8 cellular contexts compared by ENCODE assay signal in genomic region chr1:2391034-2391384, GRCh38. TPM values are rescaled to one million over a fixed set of nuclear protein-coding genes. Genes with fewer than 3 reads are reported as not detected.
DNase-seq lines count a peak whose midpoint lies in the region; ATAC-seq and TF ChIP-seq lines count a peak whose summit lies in the region.

No MANE protein-coding gene starts in this region.

- TF ChIP-seq CTCF in 22Rv1 (IDR thresholded peaks at IDR 0.05) (no peak), GM12865 (IDR thresholded peaks at IDR 0.05; ENCODE audit: insufficient read depth, low read depth, low read length, missing control alignments) (no peak)

- peak; percentile 44 for DNase-seq in GM12865 (ENCODE audit: low read depth)
- DNase-seq in RKO (ENCODE audit: low spot score) = peak; percentile 33
- DNase-seq in effector memory CD4-positive, alpha-beta T cell = peak in 1 of 3 donors; percentile 17
- no peak for DNase-seq in DMS153 treated with DMSO at 0.1 percent for 48 hours (lab: John Stamatoyannopoulos, UW; ENCODE audit: unreplicated experiment)
- no peak for DNase-seq in ureter (ENCODE audit: low spot score)

- peak; percentile 20 for ATAC-seq in HG02885 (IDR thresholded peaks at IDR 0.05; ENCODE audit: poor library complexity, unreplicated experiment)

- H3K36me3 ChIP-seq in effector memory CD4-positive, alpha-beta T cell (ENCODE audit: control insufficient read depth, insufficient read depth, low read length) = peaks cover 12% of the 10 kb centered on the region
- peaks cover 14% of the 10 kb centered on the region for H3K36me3 ChIP-seq in mucosa of stomach (ENCODE audit: control insufficient read depth, insufficient read depth, low read length)

- H3K9ac ChIP-seq in mucosa of stomach (ENCODE audit: low read length) = peak overlapping the region; percentile 61

- H3K27me3 ChIP-seq in effector memory CD4-positive, alpha-beta T cell (replicated peaks; ENCODE audit: control insufficient read depth, insufficient read depth, low read length, poor library complexity, severe bottlenecking) = no peaks in the 10 kb centered on the region
- no peaks in the 10 kb centered on the region for H3K27me3 ChIP-seq in mucosa of stomach (ENCODE audit: control insufficient read depth, insufficient read depth, low read length)

- peak overlapping the region; percentile 71 for H3K4me3 ChIP-seq in GM12865 (ENCODE audit: low read depth, low read length)
- peak overlapping the region; percentile 95 for H3K4me3 ChIP-seq in effector memory CD4-positive, alpha-beta T cell (ENCODE audit: insufficient read depth, low read depth, low read length, poor library complexity, severe bottlenecking)
- peak overlapping the region; percentile 56 for H3K4me3 ChIP-seq in mucosa of stomach (ENCODE audit: low read length)

- no peaks in the 10 kb centered on the region for H3K9me3 ChIP-seq in effector memory CD4-positive, alpha-beta T cell (ENCODE audit: control insufficient read depth, low read length)
- H3K9me3 ChIP-seq in mucosa of stomach (ENCODE audit: control insufficient read depth, low read length) = no peaks in the 10 kb centered on the region

- peak overlapping the region; percentile 90 for H3K27ac ChIP-seq in 22Rv1
- peak overlapping the region; percentile 70 for H3K27ac ChIP-seq in effector memory CD4-positive, alpha-beta T cell (ENCODE audit: insufficient read depth, low read length, poor library complexity, severe bottlenecking)

- peaks cover 15% of the 10 kb centered on the region for H3K4me1 ChIP-seq in effector memory CD4-positive, alpha-beta T cell (ENCODE audit: control insufficient read depth, insufficient read depth, low read length, poor library complexity, severe bottlenecking)
- H3K4me1 ChIP-seq in mucosa of stomach (ENCODE audit: control insufficient read depth, insufficient read depth, low read length) = peaks cover 41% of the 10 kb centered on the region

RNA-seq across cellular contexts. Expression of gene MORN1, which starts 0.3 kb away (rescaled TPM):
- total RNA-seq in ureter = 19.0 TPM

RNA-seq across cellular contexts. Expression of gene RER1, which starts 0.6 kb away (rescaled TPM):
- total RNA-seq in ureter = 141 TPM

RNA-seq across cellular contexts. Expression of gene PEX10, which starts 21.4 kb away (rescaled TPM):
- 30.7 TPM for total RNA-seq in ureter

Comparison
In these comparisons a context has a peak if more than half of its experiments do, and no peak if none do; other contexts are left out.
1. DNase-seq: peak in GM12865 (single experiment) and RKO (single experiment); none in DMS153 treated with DMSO at 0.1 percent for 48 hours (single experiment) and ureter (single experiment).
2. Peak in every context shown above with its lines, with median percentiles within 50 percentile points of each other: H3K4me3 ChIP-seq.